26 cellular contexts compared by ENCODE assay signal in the genomic region with DNA sequence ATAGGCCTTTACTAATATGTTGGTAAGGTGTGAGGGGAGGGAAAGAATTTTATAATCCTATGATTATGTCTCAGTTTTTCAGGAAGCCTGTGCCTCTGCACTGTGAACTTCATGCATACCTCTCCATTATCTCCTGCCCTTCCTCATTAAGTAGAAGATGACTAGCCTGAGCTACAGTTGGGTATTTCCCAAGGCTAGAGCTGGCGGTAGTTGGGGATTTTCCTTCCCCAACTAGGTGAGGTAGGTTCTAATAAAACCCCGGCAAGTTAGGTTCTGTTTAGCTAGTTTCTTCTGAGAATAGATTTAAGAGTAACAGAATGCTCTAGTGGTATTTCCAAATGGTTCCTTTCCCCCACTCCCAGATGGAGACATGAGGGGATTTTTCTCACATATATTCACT.
DNase-seq lines count a peak whose midpoint lies in the region; ATAC-seq and TF ChIP-seq lines count a peak whose summit lies in the region.
"Had no signal": no experiment of that assay in that cellular context is flagged by ENCODE, and none has a peak within 500 bp of the region (broad histone marks: within the 10 kb centered on the region; RNA-seq: fewer than 3 reads in every experiment).

No MANE protein-coding gene starts in this region.

- ATAC-seq in GM18520 (IDR thresholded peaks at IDR 0.05; ENCODE audit: unreplicated experiment) (peak; percentile 73), GM21360 (IDR thresholded peaks at IDR 0.05; ENCODE audit: unreplicated experiment) (peak; percentile 86), HG02798 (IDR thresholded peaks at IDR 0.05; ENCODE audit: poor library complexity, unreplicated experiment) (peak; percentile 82), HG03520 (IDR thresholded peaks at IDR 0.05; ENCODE audit: unreplicated experiment) (peak; percentile 53), HG02884 (IDR thresholded peaks at IDR 0.05; ENCODE audit: unreplicated experiment) (no peak)
- ATAC-seq: activated naive CD4-positive, alpha-beta T cell treated with anti-CD3 and anti-CD28 coated beads, Interleukin-2, amount 50 U/mL, for 72 hours; heart right ventricle; HepG2; sciatic nerve; SK-N-SH treated with all-trans-retinoic acid at 6 μM for 48 hours; stimulated activated naive CD8-positive, alpha-beta T cell treated with anti-CD3 and anti-CD28 coated beads, Interleukin-15, Interleukin-2, amounts not matched to agents 100 U/mL and 50 U/mL, for 24 hours had no signal

- no peaks in the 10 kb centered on the region for H3K4me1 ChIP-seq in uterus
- H3K4me1 ChIP-seq: BLaER1, colonic mucosa, heart right ventricle, vagina had no signal

- intact Hi-C loops in uterus (cut with DNase I; ENCODE audit: low total_unique reads) = no loop called here

- DNase-seq in activated gamma-delta T cell (lab: John Stamatoyannopoulos, UW) (no peak), NCI-H2029 (lab: John Stamatoyannopoulos, UW) (no peak), uterus (no peak)
- DNase-seq: activated CD4-positive, alpha-beta T cell treated with anti-CD3 and anti-CD28 coated beads, Interleukin-2, amount 50 U/mL, for 1 hour; anterior cingulate cortex; colonic mucosa; DMS53; effector memory CD4-positive, alpha-beta T cell; erythroblast; heart right ventricle; NCI-H187; NCI-H2227 treated with DMSO at 0.1 percent for 48 hours; stimulated activated naive CD8-positive, alpha-beta T cell treated with anti-CD3 and anti-CD28 coated beads, Interleukin-15, Interleukin-2, amounts not matched to agents 100 U/mL and 50 U/mL, for 24 hours had no signal

- no peak overlapping the region for H3K27ac ChIP-seq in uterus
- H3K27ac ChIP-seq: BLaER1, colonic mucosa, heart right ventricle, thoracic aorta, vagina, VCaP had no signal

- H3K36me3 ChIP-seq in uterus = no peaks in the 10 kb centered on the region
- H3K36me3 ChIP-seq: BLaER1, colonic mucosa, heart right ventricle, thoracic aorta, vagina had no signal

- no peak overlapping the region for H3K4me3 ChIP-seq in uterus
- H3K4me3 ChIP-seq: BLaER1, colonic mucosa, heart right ventricle, thoracic aorta, vagina had no signal

- TF ChIP-seq CTCF in uterus (IDR thresholded peaks at IDR 0.05) = no peak

- H3K27me3 ChIP-seq in uterus = no peaks in the 10 kb centered on the region
- H3K27me3 ChIP-seq: BLaER1, colonic mucosa, heart right ventricle, vagina had no signal

- no peaks in the 10 kb centered on the region for H3K9me3 ChIP-seq in uterus
- H3K9me3 ChIP-seq: BLaER1, colonic mucosa, thoracic aorta, vagina had no signal

- TF ChIP-seq POLR2A in uterus (IDR thresholded peaks at IDR 0.05) = no peak
